Comparison of ENCODE assay signal across 29 cellular contexts in genomic region chr9:113560621-113560915, GRCh38.
A peak's percentile ranks its signal among the peaks of the same experiment; 100 is the strongest.
DNase-seq lines count a peak whose midpoint lies in the region; ATAC-seq and TF ChIP-seq lines count a peak whose summit lies in the region.
"Had no signal": no experiment of that assay in that cellular context is flagged by ENCODE, and none has a peak within 500 bp of the region (broad histone marks: within the 10 kb centered on the region; RNA-seq: fewer than 3 reads in every experiment).

No MANE protein-coding gene starts in this region.

- POLR2A ChIA-PET in T-cell (lab: Charles Lee), result no interaction called here

- H3K27ac Mint-ChIP-seq in T-cell (peak overlapping the region; percentile 25 to 74), endothelial cell (ENCODE audit: unreplicated experiment) (peak overlapping the region; percentile 57)
- H3K27ac Mint-ChIP-seq: B cell, memory B cell, type B pancreatic cell had no signal

- 57 to 83% (median 74%) methylated on average over 2 of the region's 2 CpGs for WGBS in heart left ventricle, 4 donors
- 78 to 86% (median 84%) methylated on average over 2 of the region's 2 CpGs for WGBS in spleen, 5 donors

- CTCF ChIA-PET in T-cell (lab: Charles Lee), result interaction anchor here (1.0 to 1.2 kb wide), 2 partner anchors 24 to 106 kb away, joined by 3 read pairs; no protein-coding TSS in a partner anchor

- H3K36me3 Mint-ChIP-seq in T-cell (peaks cover 6% of the 10 kb centered on the region), endothelial cell (ENCODE audit: low read depth, unreplicated experiment) (peaks cover 49% of the 10 kb centered on the region)
- H3K36me3 Mint-ChIP-seq: memory B cell, type B pancreatic cell had no signal

- H3K4me3 ChIP-seq in heart left ventricle, result no peak overlapping the region
- H3K4me3 ChIP-seq in spleen, result no peak overlapping the region
- H3K4me3 ChIP-seq: gastroesophageal sphincter, prostate gland, sigmoid colon, SK-N-MC had no signal

- TF ChIP-seq POLR2A in heart left ventricle (IDR thresholded peaks at IDR 0.05) (no peak), spleen (IDR thresholded peaks at IDR 0.05) (no peak)

- H3K27me3 Mint-ChIP-seq in T-cell (no peaks in the 10 kb centered on the region), endothelial cell (ENCODE audit: unreplicated experiment) (peaks cover 30% of the 10 kb centered on the region)

- H3K27ac ChIP-seq in heart left ventricle, result peak overlapping the region in 10 of 12 donors; percentile 67 to 95 (median 80)
- H3K27ac ChIP-seq in spleen, result peak overlapping the region in 6 of 8 donors; percentile 27 to 76 (median 62)
- H3K27ac ChIP-seq: prostate gland, RWPE1, SK-N-MC had no signal

- peaks cover 21 to 42% (median 22%) of the 10 kb centered on the region in 3 donors for H3K4me1 Mint-ChIP-seq in T-cell
- H3K4me1 Mint-ChIP-seq in endothelial cell (ENCODE audit: unreplicated experiment), result peaks cover 23% of the 10 kb centered on the region

- no peak for ATAC-seq in heart left ventricle
- ATAC-seq in left ventricle myocardium superior, result no peak
- ATAC-seq in T-cell (replicated peaks in 1 of 4), result no peak
- ATAC-seq: gastroesophageal sphincter had no signal

- H3K4me3 Mint-ChIP-seq in T-cell, result no peak overlapping the region
- H3K4me3 Mint-ChIP-seq in endothelial cell (ENCODE audit: unreplicated experiment), result no peak overlapping the region
- H3K4me3 Mint-ChIP-seq: B cell, memory B cell, type B pancreatic cell had no signal

- peaks cover 0 to 4% (median 0%) of the 10 kb centered on the region in 9 donors for H3K36me3 ChIP-seq in heart left ventricle
- H3K36me3 ChIP-seq in spleen, result peaks cover 0 to 5% (median 0%) of the 10 kb centered on the region in 6 donors
- H3K36me3 ChIP-seq: gastroesophageal sphincter, prostate gland, sigmoid colon had no signal

- no peak for TF ChIP-seq CTCF in heart left ventricle (IDR thresholded peaks at IDR 0.05)
- no peak for TF ChIP-seq CTCF in endothelial cell (IDR thresholded peaks at IDR 0.05; ENCODE audit: unreplicated experiment)
- TF ChIP-seq CTCF in spleen (IDR thresholded peaks at IDR 0.05 in 8 of 11, conservative IDR thresholded peaks at IDR 0.05 in 3 of 11), result no peak

- H3K9me3 ChIP-seq in heart left ventricle, result no peaks in the 10 kb centered on the region
- H3K9me3 ChIP-seq in spleen, result no peaks in the 10 kb centered on the region
- H3K9me3 ChIP-seq: Caco-2, gastroesophageal sphincter, prostate gland, sigmoid colon had no signal

- no peak for DNase-seq in heart left ventricle
- no peak for DNase-seq in left ventricle myocardium superior
- no peak for DNase-seq in T-cell
- no peak for DNase-seq in endothelial cell (ENCODE audit: low spot score)
- no peak for DNase-seq in spleen
- no peak for DNase-seq in CD1c-positive myeloid dendritic cell (ENCODE audit: extremely low spot score)
- DNase-seq in DMS114 treated with DMSO at 0.1 percent for 48 hours (lab: John Stamatoyannopoulos, UW; ENCODE audit: unreplicated experiment), result no peak
- DNase-seq in activated CD8-positive, alpha-beta memory T cell treated with anti-CD3 and anti-CD28 coated beads for 24 hours, result no peak
- DNase-seq: ACHN; activated CD4-positive, alpha-beta T cell treated with anti-CD3 and anti-CD28 coated beads, Interleukin-2, amount 50 U/mL, for 48 hours; activated gamma-delta T cell; Caco-2; cerebellar nuclear complex; DMS79 treated with DMSO at 0.1 percent for 48 hours; GDM1; HCEC 1CT; hippocampal formation; NCI-H1417; NCI-H2029; NCI-H510A treated with DMSO at 0.1 percent for 48 hours; stimulated activated CD4-positive, alpha-beta T cell treated with anti-CD3 and anti-CD28 coated beads, Interleukin-4, amount 100 ng/mL, for 24 hours had no signal

- H3K4me1 ChIP-seq in heart left ventricle (peaks cover 15 to 77% (median 61%) of the 10 kb centered on the region in 12 donors), spleen (peaks cover 0 to 97% (median 51%) of the 10 kb centered on the region in 6 donors)
- H3K4me1 ChIP-seq: Caco-2 had no signal

- H3K27me3 ChIP-seq in heart left ventricle, result no peaks in the 10 kb centered on the region
- H3K27me3 ChIP-seq in spleen (replicated peaks in 1 of 7), result no peaks in the 10 kb centered on the region
- H3K27me3 ChIP-seq: gastroesophageal sphincter, sigmoid colon had no signal

- H3K9me3 Mint-ChIP-seq in T-cell (no peaks in the 10 kb centered on the region), endothelial cell (ENCODE audit: unreplicated experiment) (no peaks in the 10 kb centered on the region)
- H3K9me3 Mint-ChIP-seq: memory B cell, type B pancreatic cell had no signal

- intact Hi-C loops in heart left ventricle (cut with DNase I), result no loop called here
- intact Hi-C loops in left ventricle myocardium superior (cut with micrococcal nuclease), result no loop called here
- intact Hi-C loops in spleen (cut with DNase I; ENCODE audit: low total_unique reads), result no loop called here
